Comparison of ENCODE assay signal across 20 cellular contexts in the genomic region with DNA sequence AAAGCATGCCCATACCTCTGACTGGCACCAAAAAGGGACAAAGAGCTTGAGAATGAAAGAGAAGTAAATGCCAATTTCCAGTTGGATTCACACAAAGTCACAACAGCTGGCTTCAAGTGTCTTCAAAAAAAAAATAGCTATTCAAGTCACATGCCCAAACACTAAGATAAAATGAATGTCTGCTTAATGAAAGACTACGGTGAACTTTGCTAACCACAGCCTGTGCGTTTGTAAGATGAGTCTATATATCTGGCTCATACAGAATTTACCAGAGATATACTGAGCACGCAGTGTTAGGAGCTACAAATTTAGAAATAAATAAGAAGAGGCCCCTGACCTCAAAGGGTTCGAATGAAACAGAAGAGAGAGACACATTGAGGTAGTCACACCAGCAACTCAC.
DNase-seq lines count a peak whose midpoint lies in the region; ATAC-seq, FAIRE-seq and TF ChIP-seq lines count a peak whose summit lies in the region.
"Had no signal": no experiment of that assay in that cellular context is flagged by ENCODE, and none has a peak within 500 bp of the region (broad histone marks: within the 10 kb centered on the region; RNA-seq: fewer than 3 reads in every experiment).

No MANE protein-coding gene starts in this region.

- H3K4me2 ChIP-seq in GM23248 (ENCODE audit: unreplicated experiment): no peak overlapping the region
- H3K4me2 ChIP-seq in astrocyte (ENCODE audit: low read length): no peak overlapping the region
- H3K4me2 ChIP-seq: A549 had no signal

- no peak overlapping the region for H3K4me3 ChIP-seq in A673 (ENCODE audit: low read depth, low read length, poor library complexity, severe bottlenecking)
- no peak overlapping the region for H3K4me3 ChIP-seq in GM23248
- H3K4me3 ChIP-seq in astrocyte (ENCODE audit: insufficient read depth, low read depth, low read length): no peak overlapping the region
- H3K4me3 ChIP-seq: A549, GM12878, HAP-1 had no signal

- no peak overlapping the region for H3K4me3 Mint-ChIP-seq in astrocyte (ENCODE audit: unreplicated experiment)
- H3K4me3 Mint-ChIP-seq in natural killer cell treated with Interleukin-12 subunit alpha and Interleukin-12 subunit beta and Interleukin-15 and Interleukin-18, amount 100 ng/mL, for 72 hours: no peak overlapping the region
- H3K4me3 Mint-ChIP-seq: CD4-positive, alpha-beta memory T cell; HFFc6 had no signal

- H3K4me1 Mint-ChIP-seq in astrocyte (ENCODE audit: low read depth, unreplicated experiment): no peaks in the 10 kb centered on the region
- H3K4me1 Mint-ChIP-seq in natural killer cell treated with Interleukin-12 subunit alpha and Interleukin-12 subunit beta and Interleukin-15 and Interleukin-18, amount 100 ng/mL, for 72 hours (ENCODE audit: low read depth in 2 of 2): peaks cover 0 to 3% of the 10 kb centered on the region in 2 donors

- FAIRE-seq in astrocyte (lab: Jason Lieb, UNC): no peak
- FAIRE-seq: A549, G401.6, GM12878, H54 had no signal

- H3K36me3 ChIP-seq in A673 (ENCODE audit: insufficient read depth, low read length, poor library complexity, severe bottlenecking) (no peaks in the 10 kb centered on the region), GM23248 (ENCODE audit: low read depth) (no peaks in the 10 kb centered on the region), astrocyte (ENCODE audit: insufficient read depth, low read length) (no peaks in the 10 kb centered on the region)
- H3K36me3 ChIP-seq: HAP-1 had no signal

- POLR2A ChIA-PET in A673 (lab: Charles Lee; ENCODE audit: low non-redundant PET): no interaction called here

- H4K20me1 ChIP-seq in GM23248 (ENCODE audit: insufficient read depth) (no peaks in the 10 kb centered on the region), astrocyte (ENCODE audit: insufficient read depth, low read length) (no peaks in the 10 kb centered on the region)

- H3K36me3 Mint-ChIP-seq in astrocyte (ENCODE audit: low read depth, unreplicated experiment): no peaks in the 10 kb centered on the region
- H3K36me3 Mint-ChIP-seq in natural killer cell treated with Interleukin-12 subunit alpha and Interleukin-12 subunit beta and Interleukin-15 and Interleukin-18, amount 100 ng/mL, for 72 hours: peaks cover 4% of the 10 kb centered on the region
- H3K36me3 Mint-ChIP-seq: CD4-positive, alpha-beta memory T cell had no signal

- intact Hi-C loops in A673 (cut with micrococcal nuclease; ENCODE audit: unreplicated experiment): no loop called here

- BruUV-seq in A673 (replicated peaks; lab: Mats Ljungman, UMichigan): no TSS peak

- no peak for TF ChIP-seq CTCF in A673 (conservative IDR thresholded peaks at IDR 0.05; ENCODE audit: low read depth, low read length)
- no peak for TF ChIP-seq CTCF in astrocyte (IDR thresholded peaks at IDR 0.05; ENCODE audit: insufficient read depth, low read depth, low read length)

- H3K27me3 Mint-ChIP-seq in astrocyte (ENCODE audit: low read depth, unreplicated experiment): no peaks in the 10 kb centered on the region
- peaks cover 10 to 15% of the 10 kb centered on the region in 2 donors for H3K27me3 Mint-ChIP-seq in natural killer cell treated with Interleukin-12 subunit alpha and Interleukin-12 subunit beta and Interleukin-15 and Interleukin-18, amount 100 ng/mL, for 72 hours
- H3K27me3 Mint-ChIP-seq: CD4-positive, alpha-beta memory T cell had no signal

- ATAC-seq in natural killer cell treated with Interleukin-12 subunit alpha and Interleukin-12 subunit beta and Interleukin-15 and Interleukin-18, amount 100 ng/mL, for 72 hours: no peak
- ATAC-seq: A549, GM12878 had no signal

- H3K9me3 Mint-ChIP-seq in astrocyte (ENCODE audit: unreplicated experiment): no peaks in the 10 kb centered on the region
- H3K9me3 Mint-ChIP-seq in natural killer cell treated with Interleukin-12 subunit alpha and Interleukin-12 subunit beta and Interleukin-15 and Interleukin-18, amount 100 ng/mL, for 72 hours: peaks cover 6% of the 10 kb centered on the region

- H3K27ac ChIP-seq in A673 (ENCODE audit: low read depth, low read length, poor library complexity, severe bottlenecking): no peak overlapping the region
- no peak overlapping the region for H3K27ac ChIP-seq in GM23248
- no peak overlapping the region for H3K27ac ChIP-seq in astrocyte (ENCODE audit: low read depth, low read length)
- H3K27ac ChIP-seq: A549 had no signal

- no peaks in the 10 kb centered on the region for H3K9me2 ChIP-seq in GM23248 (ENCODE audit: insufficient read depth)

- DNase-seq in NCI-H2171 treated with DMSO at 0.1 percent for 48 hours (lab: John Stamatoyannopoulos, UW) (peak; percentile 19), NCI-H2171 (lab: John Stamatoyannopoulos, UW) (no peak), A673 (ENCODE audit: low spot score) (peak; percentile 35), GM23248 (peak; percentile 9), astrocyte (ENCODE audit: low read depth) (peak; percentile 12), dedifferentiated amniotic fluid mesenchymal stem cell (ENCODE audit: extremely low spot score) (no peak)
- no peak for DNase-seq in natural killer cell treated with Interleukin-12 subunit alpha and Interleukin-12 subunit beta and Interleukin-15 and Interleukin-18, amount 100 ng/mL, for 72 hours (ENCODE audit: low spot score)
- DNase-seq: 8988T; C1 segment of cervical spinal cord; Caco-2; CD4-positive, alpha-beta memory T cell; DMS153; DND-41; GOT3; HFFc6 had no signal

- H3K4me1 ChIP-seq in A673 (ENCODE audit: insufficient read depth, low read length, poor library complexity, severe bottlenecking) (peaks cover 67% of the 10 kb centered on the region), GM23248 (ENCODE audit: insufficient read depth) (no peaks in the 10 kb centered on the region), astrocyte (ENCODE audit: insufficient read depth, low read length) (no peaks in the 10 kb centered on the region)
- H3K4me1 ChIP-seq: A549, Caco-2, HAP-1 had no signal

- 10 to 19% methylated on average over 4 of the region's 4 CpGs for WGBS in GM23248 (ENCODE audit: low coverage in 1 of 2, low lambda C conversion rate in 2 of 2, missing lambda C conversion rate in 2 of 2), 2 experiments

- H3F3A ChIP-seq in GM23248 (ENCODE audit: insufficient read depth): no peaks in the 10 kb centered on the region

- H2AFZ ChIP-seq in GM23248: no peak overlapping the region
- no peak overlapping the region for H2AFZ ChIP-seq in astrocyte (ENCODE audit: low read depth, low read length)

- in situ Hi-C loops in GM23248 (cut with MboI): no loop called here

- H3K27ac Mint-ChIP-seq in astrocyte (ENCODE audit: unreplicated experiment): no peak overlapping the region
- no peak overlapping the region for H3K27ac Mint-ChIP-seq in natural killer cell treated with Interleukin-12 subunit alpha and Interleukin-12 subunit beta and Interleukin-15 and Interleukin-18, amount 100 ng/mL, for 72 hours
- H3K27ac Mint-ChIP-seq: HFFc6 had no signal

- no peaks in the 10 kb centered on the region for H3K79me2 ChIP-seq in GM23248 (ENCODE audit: insufficient read depth)
- no peaks in the 10 kb centered on the region for H3K79me2 ChIP-seq in astrocyte (ENCODE audit: insufficient read depth, low read length)

- no peaks in the 10 kb centered on the region for H3K9me3 ChIP-seq in A673 (ENCODE audit: low read depth, low read length, poor library complexity, severe bottlenecking)
- H3K9me3 ChIP-seq in GM23248 (ENCODE audit: low read depth): no peaks in the 10 kb centered on the region
- H3K9me3 ChIP-seq in astrocyte (ENCODE audit: insufficient read depth, low read depth, low read length): no peaks in the 10 kb centered on the region
- H3K9me3 ChIP-seq: A549, Caco-2, HAP-1 had no signal

- H3K27me3 ChIP-seq in A673 (replicated peaks; ENCODE audit: insufficient read depth, low read depth, low read length, poor library complexity) (no peaks in the 10 kb centered on the region), GM23248 (replicated peaks; ENCODE audit: insufficient read depth) (no peaks in the 10 kb centered on the region; the same call in 1 of the 2 replicates), astrocyte (ENCODE audit: insufficient read depth, low read length) (no peaks in the 10 kb centered on the region)

- CTCF ChIA-PET in A673 (lab: Charles Lee): no interaction called here

- no peak overlapping the region for H3K9ac ChIP-seq in GM23248
- no peak overlapping the region for H3K9ac ChIP-seq in astrocyte (ENCODE audit: low read length)

Comparison
In these comparisons a context has a peak if more than half of its experiments do, and no peak if none do; other contexts are left out.
1. DNase-seq: peak in NCI-H2171 treated with DMSO at 0.1 percent for 48 hours (single experiment), A673 (single experiment), GM23248 (single experiment) and astrocyte (single experiment); none in NCI-H2171 (single experiment), dedifferentiated amniotic fluid mesenchymal stem cell (single experiment) and natural killer cell treated with Interleukin-12 subunit alpha and Interleukin-12 subunit beta and Interleukin-15 and Interleukin-18, amount 100 ng/mL, for 72 hours (single experiment).